8 cellular contexts compared by ENCODE assay signal in genomic region chr20:4160761-4161305, GRCh38. TPM values are rescaled to one million over a fixed set of nuclear protein-coding genes. Genes with fewer than 3 reads are reported as not detected.
DNase-seq lines count a peak whose midpoint lies in the region; ATAC-seq and TF ChIP-seq lines count a peak whose summit lies in the region.

No MANE protein-coding gene starts in this region.

- H3K27me3 ChIP-seq in testis, result no peaks in the 10 kb centered on the region

- H3K4me3 Mint-ChIP-seq in CD14-positive monocyte, result peak overlapping the region; percentile 60 to 81

- H3K9me3 Mint-ChIP-seq in CD14-positive monocyte, result no peaks in the 10 kb centered on the region

- no peak overlapping the region for H3K4me3 ChIP-seq in testis

- no peaks in the 10 kb centered on the region for H3K36me3 ChIP-seq in testis (ENCODE audit: low read depth, missing control alignments)

- peak overlapping the region in 4 of 7 donors; percentile 49 to 90 (median 82) for H3K27ac Mint-ChIP-seq in CD14-positive monocyte

- H3K36me3 Mint-ChIP-seq in CD14-positive monocyte, result peaks cover 8 to 14% of the 10 kb centered on the region in 2 donors

- ATAC-seq in GM21367 (IDR thresholded peaks at IDR 0.05; ENCODE audit: unreplicated experiment), result no peak

- H3K4me1 ChIP-seq in testis, result peaks cover 16% of the 10 kb centered on the region

- peak overlapping the region; percentile 95 for H3K27ac ChIP-seq in caudate nucleus (ENCODE audit: low read depth, low read length)
- H3K27ac ChIP-seq in testis, result peak overlapping the region; percentile 41 to 77

- TF ChIP-seq POLR2A in testis (IDR thresholded peaks at IDR 0.05), result no peak

- H3K27me3 Mint-ChIP-seq in CD14-positive monocyte (ENCODE audit: low read depth in 3 of 3), result peaks cover 0 to 10% (median 9%) of the 10 kb centered on the region in 3 donors

- TF ChIP-seq CTCF in CD14-positive monocyte (IDR thresholded peaks at IDR 0.05) (no peak), testis (IDR thresholded peaks at IDR 0.05) (no peak)

- intact Hi-C loops in CD14-positive monocyte (cut with micrococcal nuclease) (no loop called here), testis (cut with DNase I; ENCODE audit: low total_unique reads) (no loop called here)

- 43 to 52% methylated on average over 3 to 14 of the region's 14 CpGs for WGBS in testis, 2 donors

- no peaks in the 10 kb centered on the region for H3K9me3 ChIP-seq in testis

- DNase-seq in CD14-positive monocyte (ENCODE audit: low spot score) (peak; percentile 74), NOMO-1 treated with DMSO at 0.1 percent for 48 hours (lab: John Stamatoyannopoulos, UW; ENCODE audit: unreplicated experiment) (peak; percentile 52), caudate nucleus (lab: John Stamatoyannopoulos, UW) (peak in 59 of 61 donors; percentile 26 to 91 (median 73)), medulla oblongata (ENCODE audit: extremely low spot score) (peak; percentile 95), testis (peak; percentile 75), NCI-H446 treated with DMSO at 0.1 percent for 48 hours (lab: John Stamatoyannopoulos, UW) (no peak), SHP77 treated with DMSO at 0.1 percent for 48 hours (lab: John Stamatoyannopoulos, UW) (no peak)

- H3K4me1 Mint-ChIP-seq in CD14-positive monocyte, result peaks cover 20% of the 10 kb centered on the region

RNA-seq across cellular contexts. Expression of gene SMOX, which starts 12.2 kb away (rescaled TPM):
- polyA plus RNA-seq in CD14-positive monocyte (1 to 10 TPM; 5.4 to 7.7 TPM), testis (ENCODE audit: insufficient read depth, low read depth, low replicate concordance) (28.5 TPM)
- total RNA-seq in testis, result 10 to 100 TPM; 15.4 to 17.8 TPM

Comparison
In these comparisons a context has a peak if more than half of its experiments do, and no peak if none do; other contexts are left out.
1. DNase-seq: peak in CD14-positive monocyte (single experiment), NOMO-1 treated with DMSO at 0.1 percent for 48 hours (single experiment), caudate nucleus (59 of 61), medulla oblongata (single experiment) and testis (single experiment); none in NCI-H446 treated with DMSO at 0.1 percent for 48 hours (single experiment) and SHP77 treated with DMSO at 0.1 percent for 48 hours (single experiment).